ENCODE assay signal across 9 cellular contexts in the genomic region with DNA sequence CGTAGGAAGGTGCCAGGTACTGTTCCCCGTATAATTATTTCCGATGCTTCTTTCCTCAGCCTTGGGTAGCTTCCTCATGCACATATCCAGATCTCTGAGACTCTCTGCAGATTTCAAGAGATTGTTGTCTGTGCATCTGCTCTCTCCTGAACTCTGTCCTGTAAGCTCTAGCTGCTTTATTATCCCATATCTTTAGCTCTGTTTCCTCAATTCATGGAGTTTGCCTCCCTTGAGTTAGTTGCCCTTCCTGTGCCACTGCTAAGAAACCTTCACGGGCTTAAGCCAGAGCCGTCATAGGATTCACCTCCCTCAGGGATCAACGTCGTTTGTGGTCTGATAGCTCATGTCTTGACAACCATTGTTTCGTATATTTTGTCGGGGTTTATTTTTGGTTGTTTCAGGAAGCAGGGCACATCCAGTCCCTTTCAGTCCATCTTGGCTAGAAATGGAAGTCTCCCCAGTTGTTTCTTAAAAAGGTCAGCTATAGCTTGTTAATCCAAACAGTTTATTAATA. TPM values are rescaled to one million over a fixed set of nuclear protein-coding genes. Genes with fewer than 3 reads are reported as not detected.
DNase-seq lines count a peak whose midpoint lies in the region; ATAC-seq, FAIRE-seq and TF ChIP-seq lines count a peak whose summit lies in the region.
"Not testable (repeated sequence)": the region's sequence is repeated elsewhere in the genome, so short reads cannot be mapped to it uniquely, and the experiment has no call there.
"Had no signal": no experiment of that assay in that cellular context is flagged by ENCODE, and none has a peak within 500 bp of the region (broad histone marks: within the 10 kb centered on the region; RNA-seq: fewer than 3 reads in every experiment).

No MANE protein-coding gene starts in this region.

- H3K9ac ChIP-seq in BLaER1 treated with 17β-estradiol and CSF1 and Interleukin-3, amounts not matched to agents 10 nM and 100 nM; H1 (replicated peaks in 1 of 4; ENCODE audit: extremely low read depth in 1 of 4, low read depth in 3 of 4, low read length in 3 of 4): not testable (repeated sequence)

- not testable (repeated sequence) for TF ChIP-seq EP300 in A549 (IDR thresholded peaks at IDR 0.05); H1 (IDR thresholded peaks at IDR 0.05; ENCODE audit: borderline replicate concordance in 1 of 2, low read depth in 2 of 2, low read length in 2 of 2)

- H3K56ac ChIP-seq in H1 (replicated peaks; ENCODE audit: insufficient read length, low read depth, low read length) = not testable (repeated sequence)

- not testable (repeated sequence) for TF ChIP-seq CTCF in A549 (IDR thresholded peaks at IDR 0.05); H1 (IDR thresholded peaks at IDR 0.05; ENCODE audit: control extremely low read depth in 1 of 3, insufficient read depth in 1 of 3, low read depth in 1 of 3, low read length in 3 of 3); psoas muscle (IDR thresholded peaks at IDR 0.05)

- not testable (repeated sequence) for ATAC-seq in A549
- peak; percentile 97 for ATAC-seq in left colon
- ATAC-seq in psoas muscle = peak in 3 of 4 donors; percentile 57 to 66 (median 65)

- CTCF ChIA-PET in A549 (lab: Yijun Ruan, JAX); H1 (lab: Charles Lee; ENCODE audit: partially characterized antibody): not testable (repeated sequence)

- not testable (repeated sequence) for H3K79me1 ChIP-seq in H1 (ENCODE audit: low read depth, low read length)

- not testable (repeated sequence) for H3K4me3 ChIP-seq in A549; BLaER1 treated with 17β-estradiol and CSF1 and Interleukin-3, amounts not matched to agents 10 nM and 100 nM; H1 (ENCODE audit: extremely low read depth in 1 of 4, insufficient read depth in 2 of 4, low read depth in 3 of 4, low read length in 4 of 4)
- H3K4me3 ChIP-seq in psoas muscle = peak overlapping the region; percentile 15

- not testable (repeated sequence) for H2BK15ac ChIP-seq in H1 (ENCODE audit: low read length)

- not testable (repeated sequence) for H3K23ac ChIP-seq in H1 (ENCODE audit: insufficient read length)

- not testable (repeated sequence) for H3K27me3 ChIP-seq in BLaER1 treated with 17β-estradiol and CSF1 and Interleukin-3, amounts not matched to agents 10 nM and 100 nM; H1 (replicated peaks in 1 of 4; ENCODE audit: control insufficient read depth in 3 of 4, extremely low read depth in 1 of 4, insufficient read depth in 3 of 4, low read length in 3 of 4); psoas muscle (ENCODE audit: insufficient read depth in 3 of 3, low read length in 2 of 3)

- H2BK120ac ChIP-seq in H1 (replicated peaks; ENCODE audit: low read depth, low read length) = not testable (repeated sequence)

- H3K36me3 ChIP-seq in BLaER1 treated with 17β-estradiol and CSF1 and Interleukin-3, amounts not matched to agents 10 nM and 100 nM; H1 (ENCODE audit: control insufficient read depth in 2 of 4, insufficient read depth in 4 of 4, low read length in 3 of 4); psoas muscle (ENCODE audit: insufficient read depth in 1 of 2, low read depth in 1 of 2): not testable (repeated sequence)

- H4K8ac ChIP-seq in H1 (ENCODE audit: extremely low read depth, insufficient read depth, low read length) = not testable (repeated sequence)

- H3K9me3 ChIP-seq in A549; BLaER1 treated with 17β-estradiol and CSF1 and Interleukin-3, amounts not matched to agents 10 nM and 100 nM (replicated peaks in 1 of 11); H1 (ENCODE audit: insufficient read depth in 2 of 2, low read depth in 1 of 2, low read length in 1 of 2); psoas muscle: not testable (repeated sequence)

- not testable (repeated sequence) for TF ChIP-seq RAD21 in A549 (conservative IDR thresholded peaks at IDR 0.05 in 1 of 2, IDR thresholded peaks at IDR 0.05 in 1 of 2); H1 (IDR thresholded peaks at IDR 0.05 in 1 of 2, conservative IDR thresholded peaks at IDR 0.05 in 1 of 2; ENCODE audit: low read depth in 2 of 2, low read length in 2 of 2)

- not testable (repeated sequence) for DNase-seq in A549 (ENCODE audit: low read depth in 1 of 2, low spot score in 1 of 2); GM12892 (ENCODE audit: insufficient read length); H1 (ENCODE audit: low read depth in 1 of 2, low spot score in 2 of 2); left colon; psoas muscle
- peak; percentile 4 for DNase-seq in UCSD-AML1 (lab: John Stamatoyannopoulos, UW; ENCODE audit: unreplicated experiment)

- H3K4me1 ChIP-seq in A549; H1 (replicated peaks in 1 of 4; ENCODE audit: control insufficient read depth in 3 of 4, insufficient read depth in 4 of 4, low read length in 3 of 4); psoas muscle: not testable (repeated sequence)
- H3K4me1 ChIP-seq in BLaER1 treated with 17β-estradiol and CSF1 and Interleukin-3, amounts not matched to agents 10 nM and 100 nM = peaks cover 0 to 11% (median 8%) of the 10 kb centered on the region in 10 experiments; a peak in 10 of 20 replicates

- H3K23me2 ChIP-seq in H1 (ENCODE audit: low read depth, low read length) = not testable (repeated sequence)

- not testable (repeated sequence) for H3K79me2 ChIP-seq in H1 (ENCODE audit: control insufficient read depth in 1 of 2, insufficient read depth in 2 of 2, low read length in 2 of 2)

- H2AK5ac ChIP-seq in H1 (ENCODE audit: low read depth, low read length) = not testable (repeated sequence)

- not testable (repeated sequence) for H4K5ac ChIP-seq in H1 (ENCODE audit: insufficient read length, low read depth, low read length)

- not testable (repeated sequence) for H4K20me1 ChIP-seq in BLaER1 treated with 17β-estradiol and CSF1 and Interleukin-3, amounts not matched to agents 10 nM and 100 nM; H1 (replicated peaks in 1 of 2; ENCODE audit: control insufficient read depth in 1 of 2, insufficient read depth in 2 of 2, low read length in 2 of 2)

- peak; percentile 63 for FAIRE-seq in A549 (lab: Jason Lieb, UNC)
- FAIRE-seq in GM12892 (lab: Jason Lieb, UNC) = peak; percentile 53
- FAIRE-seq in H1 (lab: Jason Lieb, UNC) = peak; percentile 58

- intact Hi-C loops in left colon (cut with DNase I, micrococcal nuclease); psoas muscle (cut with DNase I): not testable (repeated sequence)

- not testable (repeated sequence) for H3K27ac ChIP-seq in A549; BLaER1 treated with 17β-estradiol and CSF1 and Interleukin-3, amounts not matched to agents 10 nM and 100 nM; H1 (ENCODE audit: low read depth, low read length)
- peak overlapping the region; percentile 53 for H3K27ac ChIP-seq in psoas muscle

- POLR2A ChIA-PET in A549 (lab: Yijun Ruan, JAX); H1 (lab: Charles Lee; ENCODE audit: partially characterized antibody): not testable (repeated sequence)

- H2BK12ac ChIP-seq in H1 (ENCODE audit: low read depth, low read length) = not testable (repeated sequence)

- H2BK5ac ChIP-seq in H1 (ENCODE audit: low read depth, low read length) = not testable (repeated sequence)

- not testable (repeated sequence) for H4K91ac ChIP-seq in H1 (replicated peaks; ENCODE audit: insufficient read length, low read length)

- H3K4ac ChIP-seq in H1 (replicated peaks; ENCODE audit: insufficient read length, low read depth, low read length) = not testable (repeated sequence)

- not testable (repeated sequence) for H2AFZ ChIP-seq in H1 (ENCODE audit: low read length)

- H3K18ac ChIP-seq in H1 (ENCODE audit: extremely low read depth, low read length) = not testable (repeated sequence)

- not testable (repeated sequence) for H3K4me2 ChIP-seq in A549; H1 (ENCODE audit: insufficient read depth in 1 of 2, low read depth in 2 of 2, low read length in 2 of 2)
- H3K4me2 ChIP-seq in BLaER1 treated with 17β-estradiol and CSF1 and Interleukin-3, amounts not matched to agents 10 nM and 100 nM = peak overlapping the region in 7 of 11 experiments; percentile 32 to 56 (median 46); a peak in 11 of 22 replicates

- 35% methylated on average over 9 of the region's 9 CpGs for WGBS in A549 (ENCODE audit: missing lambda C conversion rate)
- 95% methylated on average over 9 of the region's 9 CpGs; no CpG with 5 or more reads in 1 of the 2 experiments for WGBS in H1 (ENCODE audit: extremely low coverage in 1 of 2, insufficient coverage in 1 of 2, insufficient read length in 1 of 2, insufficient replicate concordance in 2 of 2, low coverage in 1 of 2, low lambda C conversion rate in 2 of 2, missing lambda C conversion rate in 1 of 2), 2 experiments
- 30 to 67% (median 39%) methylated on average over 9 of the region's 9 CpGs for WGBS in psoas muscle, 3 donors

- not testable (repeated sequence) for H3K14ac ChIP-seq in H1 (ENCODE audit: insufficient read length)

- H2BK20ac ChIP-seq in H1 (ENCODE audit: low read length) = not testable (repeated sequence)

- not testable (repeated sequence) for TF ChIP-seq POLR2A in A549 (IDR thresholded peaks at IDR 0.05; ENCODE audit: low read length); GM12892 (IDR thresholded peaks at IDR 0.05; ENCODE audit: low read depth, low read length); H1 (IDR thresholded peaks at IDR 0.05; ENCODE audit: control extremely low read depth in 1 of 2, low read depth in 2 of 2, low read length in 2 of 2)

RNA-seq across cellular contexts. Expression of a gene that starts 28.1 kb away (rescaled TPM):
- 0.03 and 0.05 TPM in 2 replicates for polyA plus RNA-seq in A549 (2011; rRNA removed)
- polyA plus RNA-seq in A549 (2012; cell fraction: cytosol; rRNA removed) = not detected in 2 replicates
- polyA plus RNA-seq in A549 (2012; cell fraction: nucleus; rRNA removed) = not detected in 2 replicates
- 0.06 to 0.12 TPM (median 0.10 TPM) in 3 replicates for polyA plus RNA-seq in A549 (2017; fragmentation: RNase III; extraction: RNeasy Plus Mini Kit Qiagen cat#74134 plus additional on column Dnase treatment)
- polyA minus RNA-seq in A549 (2011; rRNA and poly(A)+ RNA removed) = 0.05 and 0.12 TPM in 2 replicates
- 207 TPM for polyA plus RNA-seq in GM12892 (2012; ENCODE audit: missing spikeins)
- total RNA-seq in H1 (2021; fragmentation: NEBNext Ultra II Directional; extraction: Animal tissue kit (Norgen Biotek cat#: 25700)) = 0.99 and 1.4 TPM in 2 replicates
- polyA plus RNA-seq in H1 (2011; rRNA removed) = 0.59 and 0.75 TPM in 2 replicates
- 0.22 TPM for polyA plus RNA-seq in H1 (2011; cell fraction: cytosol; rRNA removed)
- 1.0 TPM for polyA plus RNA-seq in H1 (2011; cell fraction: nucleus; rRNA removed)
- polyA plus RNA-seq in H1 (2012, experiment 1 of 2) = 0.35 to 1.3 TPM (median 1.0 TPM) in 4 replicates
- not detected for polyA plus RNA-seq in H1 (2012, experiment 2 of 2)
- polyA plus RNA-seq in H1 (2013, experiment 1 of 2) = 1.1 TPM
- polyA plus RNA-seq in H1 (2013, experiment 2 of 2) = 0.87 TPM
- 1.4 and 2.0 TPM in 2 replicates for polyA minus RNA-seq in H1 (2011; rRNA and poly(A)+ RNA removed)
- polyA minus RNA-seq in H1 (2011; cell fraction: cytosol; rRNA and poly(A)+ RNA removed) = not detected
- 4.0 TPM for polyA minus RNA-seq in H1 (2011; cell fraction: nucleus; rRNA and poly(A)+ RNA removed)
- total RNA-seq in left colon = 10 to 100 TPM; 10.0 to 27.4 TPM
- 100 to 1,000 TPM; 148 to 530 (median 257) TPM for total RNA-seq in psoas muscle
- polyA plus RNA-seq in psoas muscle = 10 to 100 TPM in 2 of 3 donors, 1 to 10 TPM in 1; 9.3 to 96.4 (median 32.0) TPM
- total RNA-seq: G401 had no signal
- polyA plus RNA-seq: CD8-positive, alpha-beta memory T cell had no signal

Comparison
In these comparisons a context has a peak if more than half of its experiments do, and no peak if none do; other contexts are left out.
1. RNA of a gene that starts 28.1 kb away (total RNA-seq): 148 to 530 TPM in psoas muscle; 10.0 to 27.4 TPM in left colon and 0.99 to 1.4 TPM in H1; every median in the first group is over 4 times any median in the second.